In genomic region chr12:14803830-14804160, GRCh38 we compare ENCODE assay signal across 9 cellular contexts. TPM values are rescaled to one million over a fixed set of nuclear protein-coding genes. Genes with fewer than 3 reads are reported as not detected.
DNase-seq lines count a peak whose midpoint lies in the region; ATAC-seq and TF ChIP-seq lines count a peak whose summit lies in the region.
"Had no signal": no experiment of that assay in that cellular context is flagged by ENCODE, and none has a peak within 500 bp of the region (broad histone marks: within the 10 kb centered on the region; RNA-seq: fewer than 3 reads in every experiment).

No MANE protein-coding gene starts in this region.

- H3K27ac ChIP-seq in HCT116 (ENCODE audit: low read depth, low read length) (peak overlapping the region; percentile 61; the same call in 1 of the 2 replicates), esophagus (ENCODE audit: low read depth in 2 of 2, low read length in 1 of 2) (peak overlapping the region; percentile 73 to 78)

- H3K9me3 ChIP-seq in HCT116 (ENCODE audit: control insufficient read depth in 1 of 2, insufficient read depth in 1 of 2, low read depth in 1 of 2, low read length in 2 of 2) (no peaks in the 10 kb centered on the region), esophagus (ENCODE audit: control insufficient read depth in 2 of 2, insufficient read depth in 1 of 2, low read depth in 1 of 2, low read length in 1 of 2) (no peaks in the 10 kb centered on the region)

- H3K79me2 ChIP-seq in HCT116 (ENCODE audit: insufficient read depth, low read length) = peaks cover 53% of the 10 kb centered on the region

- H3K9ac ChIP-seq in HCT116 (ENCODE audit: low read length) = peak overlapping the region; percentile 95

- intact Hi-C loops in HCT116 (cut with micrococcal nuclease) = no loop called here
- intact Hi-C loops in activated T-helper 2 cell treated with anti-CD3 and anti-CD28 coated beads, Interferon-gamma antibody, Interleukin-2, Interleukin-4, amounts not matched to agents 10 μg/mL and 5 μg/mL and 100 μg/mL, durations not matched to agents 14 hours and 24 hours and 36 hours (cut with micrococcal nuclease) = loop anchor here (1.0 kb wide), 3 partner anchors 29 to 1079 kb away; partner anchors contain the start of genes ARHGDIB and STRAP

- no peak for TF ChIP-seq RAD21 in HCT116 (IDR thresholded peaks at IDR 0.05; ENCODE audit: low read depth)

- no peaks in the 10 kb centered on the region for H3K27me3 Mint-ChIP-seq in activated T-helper 2 cell treated with anti-CD3 and anti-CD28 coated beads, Interferon-gamma antibody, Interleukin-2, Interleukin-4, amounts not matched to agents 10 μg/mL and 5 μg/mL and 100 μg/mL, durations not matched to agents 14 hours and 24 hours and 36 hours (ENCODE audit: low read depth)
- no peaks in the 10 kb centered on the region for H3K27me3 Mint-ChIP-seq in osteocyte (ENCODE audit: unreplicated experiment)

- DNase-seq in HCT116 (ENCODE audit: low read depth, low spot score) (peak; percentile 2), NCI-H1105 (lab: John Stamatoyannopoulos, UW) (peak; percentile 60), retinal pigment epithelial cell (ENCODE audit: low read depth) (no peak), AG20443 (ENCODE audit: low spot score) (no peak), osteocyte (ENCODE audit: extremely low spot score, unreplicated experiment) (no peak)
- no peak for DNase-seq in activated T-helper 2 cell treated with anti-CD3 and anti-CD28 coated beads, Interferon-gamma antibody, Interleukin-2, Interleukin-4, amounts not matched to agents 10 μg/mL and 5 μg/mL and 100 μg/mL, durations not matched to agents 14 hours and 24 hours and 36 hours (ENCODE audit: low spot score)

- TSS peak; percentile 84 for BruUV-seq in HCT116 (replicated peaks; lab: Mats Ljungman, UMichigan)

- H4K20me1 ChIP-seq in HCT116 (ENCODE audit: insufficient read depth) = no peaks in the 10 kb centered on the region

- H3K4me1 ChIP-seq in HCT116 (ENCODE audit: control insufficient read depth in 1 of 2, insufficient read depth in 2 of 2, low read length in 2 of 2) (peaks cover 6 to 15% of the 10 kb centered on the region in 2 experiments; a peak in 3 of 4 replicates), esophagus (ENCODE audit: control insufficient read depth in 2 of 2, insufficient read depth in 2 of 2, low read length in 1 of 2) (no peaks in the 10 kb centered on the region)

- POLR2A ChIA-PET in HCT116 (lab: Charles Lee) = interaction anchor here (1.5 to 2.2 kb wide), 5 partner anchors 8 to 197 kb away, joined by 4 to 13 read pairs (median 7); a partner anchor contains a TSS

- H3K9me2 ChIP-seq in HCT116 (ENCODE audit: insufficient read depth) = no peaks in the 10 kb centered on the region

- 0% methylated on average over 12 of the region's 12 CpGs for WGBS in esophagus, 2 donors

- no peaks in the 10 kb centered on the region for H3K9me3 Mint-ChIP-seq in activated T-helper 2 cell treated with anti-CD3 and anti-CD28 coated beads, Interferon-gamma antibody, Interleukin-2, Interleukin-4, amounts not matched to agents 10 μg/mL and 5 μg/mL and 100 μg/mL, durations not matched to agents 14 hours and 24 hours and 36 hours
- H3K9me3 Mint-ChIP-seq in osteocyte (ENCODE audit: unreplicated experiment) = no peaks in the 10 kb centered on the region

- no peak for TF ChIP-seq POLR2A in HCT116 (IDR thresholded peaks at IDR 0.05; ENCODE audit: borderline replicate concordance, extremely low read depth, insufficient read depth, insufficient read length)

- H3K27me3 ChIP-seq in HCT116 (ENCODE audit: insufficient read depth, low read length) (no peaks in the 10 kb centered on the region), esophagus (ENCODE audit: control insufficient read depth in 1 of 2, insufficient read depth in 2 of 2, low read length in 2 of 2) (no peaks in the 10 kb centered on the region)

- RAD21 ChIA-PET in HCT116 (lab: Charles Lee; ENCODE audit: low non-redundant PET in 1 of 2, low total read pairs in 2 of 2, uncharacterized antibody in 2 of 2, unreplicated experiment in 2 of 2) = no interaction called here

- TF ChIP-seq CTCF in HCT116 (IDR thresholded peaks at IDR 0.05 in 2 of 3, conservative IDR thresholded peaks at IDR 0.05 in 1 of 3; ENCODE audit: borderline replicate concordance in 1 of 3, insufficient read depth in 1 of 3, low read depth in 2 of 3, low read length in 2 of 3) (no peak), retinal pigment epithelial cell (conservative IDR thresholded peaks at IDR 0.05; ENCODE audit: low read depth, low read length) (no peak), osteocyte (IDR thresholded peaks at IDR 0.05) (no peak)

- no peak overlapping the region for H3K27ac Mint-ChIP-seq in activated T-helper 2 cell treated with anti-CD3 and anti-CD28 coated beads, Interferon-gamma antibody, Interleukin-2, Interleukin-4, amounts not matched to agents 10 μg/mL and 5 μg/mL and 100 μg/mL, durations not matched to agents 14 hours and 24 hours and 36 hours
- no peak overlapping the region for H3K27ac Mint-ChIP-seq in osteocyte (ENCODE audit: unreplicated experiment)

- no peak overlapping the region for H3K4me3 Mint-ChIP-seq in activated T-helper 2 cell treated with anti-CD3 and anti-CD28 coated beads, Interferon-gamma antibody, Interleukin-2, Interleukin-4, amounts not matched to agents 10 μg/mL and 5 μg/mL and 100 μg/mL, durations not matched to agents 14 hours and 24 hours and 36 hours (ENCODE audit: low read depth)
- H3K4me3 Mint-ChIP-seq in osteocyte (ENCODE audit: unreplicated experiment) = no peak overlapping the region

- H3K36me3 Mint-ChIP-seq in activated T-helper 2 cell treated with anti-CD3 and anti-CD28 coated beads, Interferon-gamma antibody, Interleukin-2, Interleukin-4, amounts not matched to agents 10 μg/mL and 5 μg/mL and 100 μg/mL, durations not matched to agents 14 hours and 24 hours and 36 hours (ENCODE audit: low read depth) = peaks cover 21% of the 10 kb centered on the region
- H3K36me3 Mint-ChIP-seq in osteocyte (ENCODE audit: unreplicated experiment) = peaks cover 11% of the 10 kb centered on the region

- H3K4me2 ChIP-seq in HCT116 (ENCODE audit: low read length) = peak overlapping the region; percentile 73

- CTCF ChIA-PET in HCT116 (lab: Charles Lee) = interaction anchor here (0.9 to 1.4 kb wide), 4 partner anchors 8 to 728 kb away, joined by 3 to 5 read pairs (median 4); no protein-coding TSS in a partner anchor

- H3K36me3 ChIP-seq in HCT116 (ENCODE audit: control insufficient read depth in 1 of 2, insufficient read depth in 2 of 2, low read length in 2 of 2) = peaks cover 7 to 9% of the 10 kb centered on the region in 2 experiments
- H3K36me3 ChIP-seq in esophagus (ENCODE audit: control insufficient read depth in 2 of 2, insufficient read depth in 2 of 2, low read length in 1 of 2) = peaks cover 2 to 4% of the 10 kb centered on the region in 2 donors

- H3K4me1 Mint-ChIP-seq in activated T-helper 2 cell treated with anti-CD3 and anti-CD28 coated beads, Interferon-gamma antibody, Interleukin-2, Interleukin-4, amounts not matched to agents 10 μg/mL and 5 μg/mL and 100 μg/mL, durations not matched to agents 14 hours and 24 hours and 36 hours (ENCODE audit: low read depth) = peaks cover 27% of the 10 kb centered on the region
- H3K4me1 Mint-ChIP-seq in osteocyte (ENCODE audit: unreplicated experiment) = peaks cover 11% of the 10 kb centered on the region

- peak overlapping the region; percentile 25 for H2AFZ ChIP-seq in HCT116 (ENCODE audit: low read depth, low read length, poor library complexity, severe bottlenecking)

- peak overlapping the region; percentile 70 for H3K4me3 ChIP-seq in GM08714 (ENCODE audit: low read length)
- H3K4me3 ChIP-seq in HCT116 (replicated peaks in 1 of 2; ENCODE audit: low read depth in 1 of 2, low read length in 2 of 2) = peak overlapping the region; percentile 86 to 94
- peak overlapping the region; percentile 82 to 100 for H3K4me3 ChIP-seq in esophagus (ENCODE audit: low read depth in 1 of 2, low read length in 2 of 2)
- H3K4me3 ChIP-seq in retinal pigment epithelial cell (ENCODE audit: low read length) = peak overlapping the region; percentile 96

- ATAC-seq in HCT116 = peak; percentile 24

TF ChIP-seq in HCT116, 20 proteins besides CTCF, POLR2A, EP300 and RAD21:
- TF ChIP-seq MAX (IDR thresholded peaks at IDR 0.05) (0 out of 2 replicates have a peak, but pooled peaks have one; percentile 7), ELF1 (IDR thresholded peaks at IDR 0.05; ENCODE audit: borderline replicate concordance, low read depth) (no peak; the same call in 1 of the 2 replicates), EZH2 (IDR thresholded peaks at IDR 0.05) (no peak)

RNA-seq across cellular contexts. Expression of gene C12orf60, which starts 0.3 kb away (rescaled TPM):
- total RNA-seq in HCT116 (2021; ENCODE audit: unreplicated experiment) (3.5 TPM), osteocyte (0.84 and 1.2 TPM in 2 replicates)
- polyA plus RNA-seq in HCT116 (2012) = 1.5 and 1.6 TPM in 2 replicates
- polyA plus RNA-seq in esophagus = under 1 TPM; 0.33 to 0.65 TPM
- 2.2 and 2.8 TPM in 2 replicates for total RNA-seq in activated T-helper 2 cell treated with anti-CD3 and anti-CD28 coated beads, Interferon-gamma antibody, Interleukin-2, Interleukin-4, amounts not matched to agents 10 μg/mL and 5 μg/mL and 100 μg/mL, durations not matched to agents 14 hours and 24 hours and 36 hours

RNA-seq across cellular contexts. Expression of gene WBP11, which starts 0.5 kb away (rescaled TPM):
- total RNA-seq in HCT116 (2021; ENCODE audit: unreplicated experiment) (67.4 TPM), osteocyte (62.4 and 64.3 TPM in 2 replicates)
- 29.7 and 34.0 TPM in 2 replicates for polyA plus RNA-seq in HCT116 (2012)
- 10 to 100 TPM; 10.7 to 15.2 TPM for polyA plus RNA-seq in esophagus
- total RNA-seq in activated T-helper 2 cell treated with anti-CD3 and anti-CD28 coated beads, Interferon-gamma antibody, Interleukin-2, Interleukin-4, amounts not matched to agents 10 μg/mL and 5 μg/mL and 100 μg/mL, durations not matched to agents 14 hours and 24 hours and 36 hours = 128 and 134 TPM in 2 replicates

RNA-seq across cellular contexts. Expression of gene SMCO3, which starts 10.2 kb away (rescaled TPM):
- total RNA-seq in HCT116 (2021; ENCODE audit: unreplicated experiment) (not detected), osteocyte (not detected in 2 replicates)
- polyA plus RNA-seq in HCT116 (2012) = not detected in 2 replicates
- polyA plus RNA-seq in esophagus = under 1 TPM; 0.01 to 0.04 TPM
- total RNA-seq in activated T-helper 2 cell treated with anti-CD3 and anti-CD28 coated beads, Interferon-gamma antibody, Interleukin-2, Interleukin-4, amounts not matched to agents 10 μg/mL and 5 μg/mL and 100 μg/mL, durations not matched to agents 14 hours and 24 hours and 36 hours = not detected in 2 replicates
- total RNA-seq: NCI-H460 had no signal

RNA-seq across cellular contexts. Expression of gene ART4, which starts 39.5 kb away (rescaled TPM):
- total RNA-seq in HCT116 (2021; ENCODE audit: unreplicated experiment) (not detected), osteocyte (not detected in 2 replicates)
- polyA plus RNA-seq in HCT116 (2012) = not detected in 2 replicates
- under 1 TPM; 0.05 to 0.14 TPM for polyA plus RNA-seq in esophagus
- not detected in 2 replicates for total RNA-seq in activated T-helper 2 cell treated with anti-CD3 and anti-CD28 coated beads, Interferon-gamma antibody, Interleukin-2, Interleukin-4, amounts not matched to agents 10 μg/mL and 5 μg/mL and 100 μg/mL, durations not matched to agents 14 hours and 24 hours and 36 hours
- total RNA-seq: NCI-H460 had no signal

Comparison
In these comparisons a context has a peak if more than half of its experiments do, and no peak if none do; other contexts are left out.
1. DNase-seq: peak in HCT116 (single experiment) and NCI-H1105 (single experiment); none in retinal pigment epithelial cell (single experiment), AG20443 (single experiment), activated T-helper 2 cell treated with anti-CD3 and anti-CD28 coated beads, Interferon-gamma antibody, Interleukin-2, Interleukin-4, amounts not matched to agents 10 μg/mL and 5 μg/mL and 100 μg/mL, durations not matched to agents 14 hours and 24 hours and 36 hours (single experiment) and osteocyte (single experiment).
2. Peak in every context shown above with its lines, with median percentiles within 50 percentile points of each other: H3K4me3 ChIP-seq.